Comparison of ENCODE assay signal across 30 cellular contexts in the genomic region with DNA sequence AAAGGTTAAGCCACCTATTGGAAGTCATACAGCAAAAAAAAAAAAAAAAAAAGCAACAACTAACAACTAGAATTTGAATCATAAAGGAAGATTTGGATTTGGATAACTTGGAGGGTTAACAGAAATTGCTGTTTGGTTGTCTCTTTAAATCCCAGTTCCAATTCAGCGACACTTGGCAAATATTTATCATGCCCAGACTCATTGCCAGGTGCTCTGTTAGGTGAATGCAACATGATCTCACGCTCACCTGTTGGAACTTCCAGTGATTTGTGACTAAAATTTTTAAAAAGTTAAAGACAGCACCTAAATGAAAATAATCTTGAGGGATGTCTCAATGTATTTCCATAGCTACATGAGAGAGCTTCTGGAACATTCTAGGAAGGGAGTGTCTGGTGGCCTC.
"Had no signal": no experiment of that assay in that cellular context is flagged by ENCODE, and none has a peak within 500 bp of the region (broad histone marks: within the 10 kb centered on the region; RNA-seq: fewer than 3 reads in every experiment).

No MANE protein-coding gene starts in this region.

- H3K9me3 ChIP-seq: adrenal gland, colonic mucosa, esophagus squamous epithelium, left ventricle myocardium inferior, suprapubic skin, tibial artery, upper lobe of right lung had no signal

- H3K27me3 ChIP-seq: cardiac muscle cell, colonic mucosa, neural progenitor cell had no signal

- DNase-seq: activated CD4-positive, alpha-beta T cell treated with anti-CD3 and anti-CD28 coated beads for 4 hours; activated CD4-positive, alpha-beta T cell treated with anti-CD3 and anti-CD28 coated beads, Interleukin-2, amount 50 U/mL, for 4 hours; activated effector memory CD4-positive, alpha-beta T cell treated with Interleukin-2 at 50 U/mL for 16 hours; activated naive CD4-positive, alpha-beta T cell treated with anti-CD3 and anti-CD28 coated beads for 36 hours; activated naive CD8-positive, alpha-beta T cell treated with anti-CD3 and anti-CD28 coated beads for 36 hours; adrenal gland; aorta; cerebellar nuclear complex; colonic mucosa; effector CD8-positive, alpha-beta T cell; esophagus squamous epithelium; foreskin melanocyte; glutamatergic neuron; left ventricle myocardium inferior; mesendoderm; natural killer cell; occipital lobe; right cardiac atrium; spleen; stimulated activated naive CD4-positive, alpha-beta T cell; tibial artery; upper lobe of right lung had no signal

- H3K4me1 ChIP-seq: adrenal gland, colonic mucosa, esophagus squamous epithelium, left ventricle myocardium inferior, spleen, suprapubic skin, tibial artery, upper lobe of right lung had no signal

- H3K27ac ChIP-seq: adrenal gland, cardiac muscle cell, colonic mucosa, epithelial cell of prostate, esophagus squamous epithelium, left ventricle myocardium inferior, neural progenitor cell, spleen, suprapubic skin, tibial artery, upper lobe of right lung, VCaP had no signal

- H2AFZ ChIP-seq: neural progenitor cell had no signal

- H3K36me3 ChIP-seq: adrenal gland, cardiac muscle cell, colonic mucosa, esophagus squamous epithelium, left ventricle myocardium inferior, neural progenitor cell, spleen, suprapubic skin, tibial artery, upper lobe of right lung had no signal

- ATAC-seq: natural killer cell, right cardiac atrium, upper lobe of right lung had no signal

- FAIRE-seq: endometrium, islet of Langerhans had no signal

- H3K4me3 ChIP-seq: adrenal gland, cardiac muscle cell, colonic mucosa, esophagus squamous epithelium, left ventricle myocardium inferior, lung, neural progenitor cell, spleen, suprapubic skin, tibial artery, upper lobe of right lung had no signal

- H3K9ac ChIP-seq: neural progenitor cell had no signal

- H3K4me2 ChIP-seq: neural progenitor cell had no signal
